Comparison of ENCODE assay signal across 15 cellular contexts in genomic region chr5:66963559-66963971, GRCh38.
DNase-seq lines count a peak whose midpoint lies in the region; ATAC-seq and TF ChIP-seq lines count a peak whose summit lies in the region.
"Had no signal": no experiment of that assay in that cellular context is flagged by ENCODE, and none has a peak within 500 bp of the region (broad histone marks: within the 10 kb centered on the region; RNA-seq: fewer than 3 reads in every experiment).

No MANE protein-coding gene starts in this region.

- H2AFZ ChIP-seq in GM23248, result no peak overlapping the region
- H2AFZ ChIP-seq in PC-9, result peak overlapping the region; percentile 17; the same call in 1 of the 2 replicates

- no peak overlapping the region for H3K9ac ChIP-seq in GM23248

- H3K4me3 ChIP-seq in GM23248 (no peak overlapping the region), PC-9 (0 out of 2 replicates have a peak overlapping the region, but pooled peaks have one; percentile 6), fibroblast of pulmonary artery (replicated peaks; ENCODE audit: low read depth, low read length) (no peak overlapping the region)
- H3K4me3 ChIP-seq: esophagus squamous epithelium, ovary had no signal

- H3K36me3 ChIP-seq in GM23248 (ENCODE audit: low read depth), result no peaks in the 10 kb centered on the region
- H3K36me3 ChIP-seq in PC-9 (ENCODE audit: low read depth), result no peaks in the 10 kb centered on the region
- H3K36me3 ChIP-seq: esophagus squamous epithelium, ovary had no signal

- H4K20me1 ChIP-seq in GM23248 (ENCODE audit: insufficient read depth) (no peaks in the 10 kb centered on the region), PC-9 (ENCODE audit: insufficient read depth) (no peaks in the 10 kb centered on the region)

- H3K27me3 ChIP-seq in GM23248 (replicated peaks; ENCODE audit: insufficient read depth) (no peaks in the 10 kb centered on the region), PC-9 (ENCODE audit: insufficient read depth, low read depth) (no peaks in the 10 kb centered on the region)
- H3K27me3 ChIP-seq: esophagus squamous epithelium, ovary had no signal

- no TSS peak for BruUV-seq in PC-9 (replicated peaks; lab: Mats Ljungman, UMichigan)

- H3K27ac Mint-ChIP-seq in nephron progenitor cell, result peak overlapping the region; percentile 41
- H3K27ac Mint-ChIP-seq: CD8-positive, alpha-beta memory T cell; stimulated activated naive CD8-positive, alpha-beta T cell treated with anti-CD3 and anti-CD28 coated beads, Interleukin-15, Interleukin-2, amounts not matched to agents 100 ng/mL and 50 ng/mL, for 24 hours had no signal

- H3K9me2 ChIP-seq in GM23248 (ENCODE audit: insufficient read depth) (no peaks in the 10 kb centered on the region), PC-9 (ENCODE audit: insufficient read depth) (no peaks in the 10 kb centered on the region)

- H3K27ac ChIP-seq in GM23248 (no peak overlapping the region), PC-9 (peak overlapping the region; percentile 84)
- H3K27ac ChIP-seq: esophagus squamous epithelium, ovary had no signal

- H3K36me3 Mint-ChIP-seq in nephron progenitor cell (ENCODE audit: low read depth), result no peaks in the 10 kb centered on the region
- H3K36me3 Mint-ChIP-seq: CD8-positive, alpha-beta memory T cell had no signal

- H3K4me1 Mint-ChIP-seq in nephron progenitor cell, result peaks cover 31% of the 10 kb centered on the region
- H3K4me1 Mint-ChIP-seq: CD8-positive, alpha-beta memory T cell had no signal

- CTCF ChIA-PET in PC-9 (lab: Charles Lee), result no interaction called here

- H3K79me2 ChIP-seq in GM23248 (ENCODE audit: insufficient read depth) (peaks cover 21% of the 10 kb centered on the region), PC-9 (ENCODE audit: low read depth) (no peaks in the 10 kb centered on the region)

- peaks cover 53% of the 10 kb centered on the region for H3F3A ChIP-seq in GM23248 (ENCODE audit: insufficient read depth)
- peaks cover 24% of the 10 kb centered on the region for H3F3A ChIP-seq in PC-9 (ENCODE audit: insufficient read depth, low read depth)

- no peaks in the 10 kb centered on the region for H3K27me3 Mint-ChIP-seq in nephron progenitor cell (ENCODE audit: low read depth, poor library complexity)

- in situ Hi-C loops in GM23248 (cut with MboI), result no loop called here
- in situ Hi-C loops in KBM-7 (cut with MboI; ENCODE audit: low pct_unique_long_range_greater_than_20kb, low sequenced_read_pairs), result no loop called here

- WGBS in GM23248 (ENCODE audit: low coverage in 1 of 2, low lambda C conversion rate in 2 of 2, missing lambda C conversion rate in 2 of 2), 2 experiments, result 93 to 100% methylated on average over 1 of the region's 1 CpG

- H3K4me2 ChIP-seq in GM23248 (ENCODE audit: unreplicated experiment) (no peak overlapping the region), PC-9 (peak overlapping the region; percentile 40)

- no peaks in the 10 kb centered on the region for H3K9me3 Mint-ChIP-seq in nephron progenitor cell
- H3K9me3 Mint-ChIP-seq: CD8-positive, alpha-beta memory T cell; stimulated activated naive CD8-positive, alpha-beta T cell treated with anti-CD3 and anti-CD28 coated beads, Interleukin-15, Interleukin-2, amounts not matched to agents 100 ng/mL and 50 ng/mL, for 24 hours had no signal

- H3K9me3 ChIP-seq in GM23248 (ENCODE audit: low read depth) (no peaks in the 10 kb centered on the region), PC-9 (ENCODE audit: insufficient read depth, low read depth) (no peaks in the 10 kb centered on the region)
- H3K9me3 ChIP-seq: esophagus squamous epithelium, ovary had no signal

- H3K4me3 Mint-ChIP-seq in nephron progenitor cell, result no peak overlapping the region
- H3K4me3 Mint-ChIP-seq: CD8-positive, alpha-beta memory T cell; stimulated activated naive CD8-positive, alpha-beta T cell treated with anti-CD3 and anti-CD28 coated beads, Interleukin-15, Interleukin-2, amounts not matched to agents 100 ng/mL and 50 ng/mL, for 24 hours had no signal

- DNase-seq in GM23248 (peak; percentile 47), PC-9 (peak; percentile 12 to 89), fibroblast of pulmonary artery (ENCODE audit: low read depth) (peak; percentile 61), nephron progenitor cell (no peak), GDM1 (lab: John Stamatoyannopoulos, UW) (no peak), KBM-7 (no peak)
- DNase-seq: caudate nucleus; CD8-positive, alpha-beta memory T cell; esophagus squamous epithelium; left colon; ovary; stimulated activated CD4-positive, alpha-beta T cell treated with anti-CD3 and anti-CD28 coated beads, Interleukin-2, amount 100 ng/mL, for 24 hours had no signal

- POLR2A ChIA-PET in PC-9 (lab: Charles Lee; ENCODE audit: unreplicated experiment), result interaction anchor here (0.6 kb wide), 1 partner anchor 259 kb away, joined by 3 read pairs; no protein-coding TSS in a partner anchor

- TF ChIP-seq CTCF in PC-9 (conservative IDR thresholded peaks at IDR 0.05), result no peak
- no peak for TF ChIP-seq CTCF in fibroblast of pulmonary artery (IDR thresholded peaks at IDR 0.05; ENCODE audit: low read length, missing control alignments)
- TF ChIP-seq CTCF in nephron progenitor cell (IDR thresholded peaks at IDR 0.05), result no peak

- intact Hi-C loops in PC-9 (cut with micrococcal nuclease; ENCODE audit: unreplicated experiment), result no loop called here

- H3K4me1 ChIP-seq in GM23248 (ENCODE audit: insufficient read depth) (peaks cover 36% of the 10 kb centered on the region), PC-9 (replicated peaks; ENCODE audit: insufficient read depth) (peaks cover 50% of the 10 kb centered on the region)

- ATAC-seq in HG02970 (IDR thresholded peaks at IDR 0.05; ENCODE audit: low FRiP score, unreplicated experiment), result no peak
- no peak for ATAC-seq in HG03439 (IDR thresholded peaks at IDR 0.05; ENCODE audit: unreplicated experiment)
- ATAC-seq: left colon had no signal

Comparison
In these comparisons a context has a peak if more than half of its experiments do, and no peak if none do; other contexts are left out.
1. DNase-seq: peak in GM23248 (single experiment), PC-9 (2 of 2) and fibroblast of pulmonary artery (single experiment); none in nephron progenitor cell (single experiment), GDM1 (single experiment) and KBM-7 (single experiment).